ENCODE assay signal across 1 cellular context in genomic region chr16:17062-17765, GRCh38. TPM values are rescaled to one million over a fixed set of nuclear protein-coding genes. Genes with fewer than 3 reads are reported as not detected.
"Had no signal": no experiment of that assay in that cellular context is flagged by ENCODE, and none has a peak within 500 bp of the region (broad histone marks: within the 10 kb centered on the region; RNA-seq: fewer than 3 reads in every experiment).

No MANE protein-coding gene starts in this region.

RNA-seq across cellular contexts. Expression of gene RHBDF1, which starts 55.2 kb away (rescaled TPM):
- total RNA-seq: T-helper 2 cell treated with Interferon-gamma antibody and Interleukin-4, amounts not matched to agents 100 ng/mL and 5 ng/mL, for 36 hours had no signal
